Comparison of ENCODE assay signal across 8 cellular contexts in genomic region chr9:72364679-72365524, GRCh38. TPM values are rescaled to one million over a fixed set of nuclear protein-coding genes. Genes with fewer than 3 reads are reported as not detected.
DNase-seq lines count a peak whose midpoint lies in the region; ATAC-seq and TF ChIP-seq lines count a peak whose summit lies in the region.

A gene with protein sequence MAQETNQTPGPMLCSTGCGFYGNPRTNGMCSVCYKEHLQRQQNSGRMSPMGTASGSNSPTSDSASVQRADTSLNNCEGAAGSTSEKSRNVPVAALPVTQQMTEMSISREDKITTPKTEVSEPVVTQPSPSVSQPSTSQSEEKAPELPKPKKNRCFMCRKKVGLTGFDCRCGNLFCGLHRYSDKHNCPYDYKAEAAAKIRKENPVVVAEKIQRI (minus strand): TSS chr9:72365208. CDS start chr9:72360778, 4,430 bp downstream.

- H3K27me3 ChIP-seq in Panc1 (ENCODE audit: control insufficient read depth, insufficient read depth, low read length) (no peaks in the 10 kb centered on the region), esophagus muscularis mucosa (no peaks in the 10 kb centered on the region), muscle layer of duodenum (ENCODE audit: low read depth, low read length) (no peaks in the 10 kb centered on the region)

- DNase-seq in DMS53 (lab: John Stamatoyannopoulos, UW) (peak; percentile 98), Panc1 (ENCODE audit: low read depth, low spot score) (peak; percentile 53), esophagus muscularis mucosa (ENCODE audit: extremely low spot score) (peak; percentile 100)
- peak; percentile 82 for DNase-seq in Jurkat, Clone E6-1 (ENCODE audit: low read depth, low spot score)
- peak; percentile 92 to 95 for DNase-seq in activated T-cell treated with anti-CD3 and anti-CD28 coated beads, Interleukin-2, amount 50 U/mL, for 48 hours
- peak; percentile 82 to 94 for DNase-seq in stimulated activated CD8-positive, alpha-beta memory T cell treated with anti-CD3 and anti-CD28 coated beads, Interleukin-7, amount 100 ng/mL, for 4 hours (ENCODE audit: low read depth in 2 of 2)

- H3K4me3 ChIP-seq in Jurkat, Clone E6-1 (ENCODE audit: low read length), result peak within 1 kb of the TSS; percentile 76
- H3K4me3 ChIP-seq in Panc1 (ENCODE audit: low read depth in 2 of 2, low read length in 2 of 2) (peak within 1 kb of the TSS; percentile 85 to 88), esophagus muscularis mucosa (peak within 1 kb of the TSS; percentile 78 to 94 (median 93)), muscle layer of duodenum (ENCODE audit: low read depth in 1 of 2, low read length in 2 of 2) (peak within 1 kb of the TSS; percentile 81 to 95)

- 0% methylated on average over 5 of the region's 110 CpGs for WGBS in esophagus muscularis mucosa

- H3K9me3 ChIP-seq in Panc1 (ENCODE audit: control insufficient read depth, insufficient read depth, low read depth, low read length) (no peaks in the 10 kb centered on the region), esophagus muscularis mucosa (no peaks in the 10 kb centered on the region), muscle layer of duodenum (ENCODE audit: control insufficient read depth in 1 of 2, low read length in 2 of 2) (no peaks in the 10 kb centered on the region)

- intact Hi-C loops in Panc1 (cut with micrococcal nuclease; ENCODE audit: unreplicated experiment), result loop anchor here (5.0 kb wide), 2 partner anchors 162 to 227 kb away; no protein-coding TSS in a partner anchor
- intact Hi-C loops in esophagus muscularis mucosa (cut with DNase I), result loop anchor here (5.0 to 10.0 kb wide), 4 partner anchors 212 to 1950 kb away; partner anchors contain the start of gene KLF9

- CTCF ChIA-PET in Panc1 (lab: Charles Lee), result interaction anchor here (0.6 to 1.4 kb wide), 2 partner anchors 83 to 225 kb away, joined by 3 to 7 read pairs; no protein-coding TSS in a partner anchor

- peak; percentile 88 for TF ChIP-seq EP300 in esophagus muscularis mucosa (IDR thresholded peaks at IDR 0.05)

- ATAC-seq in GM21619 (IDR thresholded peaks at IDR 0.05; ENCODE audit: unreplicated experiment) (peak; percentile 77), Panc1 (peak; percentile 94)

- TF ChIP-seq CTCF in Panc1 (IDR thresholded peaks at IDR 0.05) (peak; percentile 27; the same call in 1 of the 2 replicates), esophagus muscularis mucosa (IDR thresholded peaks at IDR 0.05) (peak in 1 of 3 experiments; percentile 10)

- peaks cover 21% of the 10 kb centered on the region for H3K36me3 ChIP-seq in Panc1 (ENCODE audit: control insufficient read depth, insufficient read depth, low read length)
- peaks cover 5 to 17% (median 6%) of the 10 kb centered on the region in 4 donors for H3K36me3 ChIP-seq in esophagus muscularis mucosa
- peaks cover 12 to 43% of the 10 kb centered on the region in 2 donors for H3K36me3 ChIP-seq in muscle layer of duodenum (ENCODE audit: control insufficient read depth in 1 of 2, insufficient read depth in 2 of 2, low read length in 2 of 2)

- TF ChIP-seq POLR2A in esophagus muscularis mucosa (IDR thresholded peaks at IDR 0.05; ENCODE audit: low read depth), result peak; percentile 99

- POLR2A ChIA-PET in Panc1 (lab: Charles Lee), result interaction anchor here (0.5 to 1.2 kb wide), 17 partner anchors 8 to 363 kb away, joined by 3 to 8 read pairs (median 3); no protein-coding TSS in a partner anchor

- in situ Hi-C loops in Panc1 (cut with HindIII; ENCODE audit: low pct_unique_long_range_greater_than_20kb, low sequenced_read_pairs), result no loop called here

- H3K27ac ChIP-seq in Panc1 (ENCODE audit: low read length) (peak within 1 kb of the TSS; percentile 96), esophagus muscularis mucosa (replicated peaks in 1 of 4) (peak within 1 kb of the TSS; percentile 99 to 100 (median 100)), muscle layer of duodenum (ENCODE audit: low read length) (peak within 1 kb of the TSS; percentile 100)

- H3K4me1 ChIP-seq in Panc1 (ENCODE audit: control insufficient read depth, insufficient read depth, low read length) (peaks cover 2% of the 10 kb centered on the region), esophagus muscularis mucosa (peaks cover 20 to 32% (median 24%) of the 10 kb centered on the region in 4 donors), muscle layer of duodenum (ENCODE audit: control insufficient read depth in 1 of 2, insufficient read depth in 2 of 2, low read length in 2 of 2) (peaks cover 11 to 17% of the 10 kb centered on the region in 2 donors)

- BruUV-seq in Panc1 (replicated peaks; lab: Mats Ljungman, UMichigan), result no TSS peak

RNA-seq across cellular contexts. Expression of the gene that starts here (rescaled TPM):
- 71.1 TPM for polyA plus RNA-seq in Jurkat, Clone E6-1 (2012; ENCODE audit: insufficient read depth, insufficient read length)
- total RNA-seq in Panc1 (2021; ENCODE audit: unreplicated experiment) (185 TPM), esophagus muscularis mucosa (100 to 1,000 TPM; 176 to 303 (median 225) TPM)
- polyA plus RNA-seq in Panc1 (2012; ENCODE audit: insufficient read length), result 113 TPM

Comparison
In these comparisons a context has a peak if more than half of its experiments do, and no peak if none do; other contexts are left out.
1. Peak in every context shown above with its lines: DNase-seq, ATAC-seq, H3K4me3 ChIP-seq and H3K27ac ChIP-seq.